21 cellular contexts compared by ENCODE assay signal in the genomic region with DNA sequence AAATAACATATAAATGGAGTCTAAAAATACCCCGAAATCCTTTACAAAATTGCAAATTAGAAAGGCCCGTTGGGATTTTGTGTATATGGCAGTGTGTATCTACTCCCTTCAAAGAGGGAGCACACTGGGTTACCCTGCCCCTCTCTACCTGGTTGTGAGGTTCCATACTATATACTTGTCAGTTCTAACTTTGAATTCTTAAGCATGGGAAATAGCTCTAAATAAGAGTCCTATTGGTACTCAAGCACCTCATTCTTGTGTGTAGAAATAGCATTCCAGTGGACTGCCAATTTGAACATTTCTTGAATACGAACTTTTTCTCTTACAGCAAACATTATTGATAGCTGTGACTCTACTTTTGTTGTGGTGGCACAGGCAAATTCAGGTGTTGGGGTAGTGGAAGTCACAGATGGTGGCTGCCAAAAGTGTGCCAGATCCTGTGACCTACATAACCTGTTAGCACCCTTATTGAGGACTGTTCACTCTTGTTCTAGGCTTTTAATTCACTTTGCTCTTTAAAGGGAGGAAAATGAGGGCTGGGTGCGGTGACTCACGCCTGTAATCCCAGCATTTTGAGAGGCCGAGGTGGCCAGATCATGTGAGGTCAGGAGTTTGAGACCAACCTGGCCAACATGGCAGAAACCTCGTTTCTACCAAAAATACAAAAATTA. TPM values are rescaled to one million over a fixed set of nuclear protein-coding genes. Genes with fewer than 3 reads are reported as not detected.
A peak's percentile ranks its signal among the peaks of the same experiment; 100 is the strongest.
DNase-seq lines count a peak whose midpoint lies in the region; ATAC-seq and TF ChIP-seq lines count a peak whose summit lies in the region.
"Had no signal": no experiment of that assay in that cellular context is flagged by ENCODE, and none has a peak within 500 bp of the region (broad histone marks: within the 10 kb centered on the region; RNA-seq: fewer than 3 reads in every experiment).

No MANE protein-coding gene starts in this region.

- H3K27ac ChIP-seq in CD8-positive, alpha-beta T cell (ENCODE audit: low read depth, low read length): no peak overlapping the region
- H3K27ac ChIP-seq in IMR-90 (ENCODE audit: insufficient read depth, low read length) (no peak overlapping the region), dorsolateral prefrontal cortex (peak overlapping the region in 42 of 59 donors; percentile 3 to 87 (median 64)), trophoblast cell (ENCODE audit: low read depth, low read length) (no peak overlapping the region)
- H3K27ac ChIP-seq: esophagus muscularis mucosa, ovary had no signal

- H4K8ac ChIP-seq in IMR-90 (ENCODE audit: low read depth in 2 of 2, low read length in 2 of 2) (no peak overlapping the region), trophoblast cell (ENCODE audit: low read depth, low read length) (no peak overlapping the region)

- H3K79me1 ChIP-seq in IMR-90 (ENCODE audit: low read depth in 1 of 2, low read length in 2 of 2) (peaks cover 0 to 3% of the 10 kb centered on the region in 2 experiments; a peak in 1 of 4 replicates), trophoblast cell (ENCODE audit: low read length) (no peaks in the 10 kb centered on the region)

- H2AFZ ChIP-seq in IMR-90 (replicated peaks; ENCODE audit: low read length, poor library complexity): no peak overlapping the region
- no peak overlapping the region for H2AFZ ChIP-seq in trophoblast cell (ENCODE audit: insufficient read depth, low read length, poor library complexity)

- H3K27ac Mint-ChIP-seq in CD8-positive, alpha-beta T cell: peak overlapping the region; percentile 70
- H3K27ac Mint-ChIP-seq: activated T-helper 1 cell treated with anti-CD3 and anti-CD28 coated beads, Interleukin-12 subunit alpha, Interleukin-12 subunit beta, Interleukin-2, Interleukin-4 antibody, amounts not matched to agents 30 ng/mL and 10 ng/mL and 1 ng/mL, durations not matched to agents 14 hours and 24 hours and 36 hours had no signal

- H3K79me2 ChIP-seq in trophoblast cell (ENCODE audit: control insufficient read depth, insufficient read depth, low read length, poor library complexity): no peaks in the 10 kb centered on the region

- no peak overlapping the region for H2BK5ac ChIP-seq in IMR-90 (ENCODE audit: low read depth, low read length, poor library complexity, severe bottlenecking)
- no peak overlapping the region for H2BK5ac ChIP-seq in trophoblast cell (ENCODE audit: low read depth, low read length, poor library complexity)

- in situ Hi-C loops in IMR-90 (cut with MboI; ENCODE audit: low sequenced_read_pairs): loop anchor here (10.0 kb wide), 2 partner anchors 125 to 235 kb away; partner anchors contain the start of gene DPEP3

- intact Hi-C loops in CD8-positive, alpha-beta T cell (cut with DNase I, micrococcal nuclease): loop anchor here in 1 of 2 experiments (10.0 kb wide), 1 partner anchor 45 kb away; no protein-coding TSS in a partner anchor
- intact Hi-C loops in IMR-90 (cut with micrococcal nuclease): loop anchor here (10.0 kb wide), 1 partner anchor 255 kb away; the partner anchor contains the start of gene SLC12A4
- intact Hi-C loops in dorsolateral prefrontal cortex (cut with DNase I): no loop called here
- intact Hi-C loops in left cardiac atrium (cut with DNase I): no loop called here

- CTCF ChIA-PET in CD8-positive, alpha-beta T cell (lab: Charles Lee): interaction anchor here (0.8 to 1.8 kb wide), 4 partner anchors 8 to 126 kb away, joined by 3 to 7 read pairs (median 4); no protein-coding TSS in a partner anchor
- CTCF ChIA-PET in IMR-90 (lab: Yijun Ruan, JAX): interaction anchor here (1.2 kb wide), 1 partner anchor 9 kb away, joined by 3 read pairs; no protein-coding TSS in a partner anchor

- no peak overlapping the region for H3K4me3 ChIP-seq in CD8-positive, alpha-beta T cell (ENCODE audit: low read depth, low read length)
- H3K4me3 ChIP-seq in IMR-90 (ENCODE audit: insufficient read depth, low read depth, low read length) (no peak overlapping the region), dorsolateral prefrontal cortex (no peak overlapping the region), trophoblast cell (ENCODE audit: low read depth, low read length) (no peak overlapping the region)
- H3K4me3 ChIP-seq: esophagus muscularis mucosa, HAP-1, lung, ovary had no signal

- no peak overlapping the region for H4K91ac ChIP-seq in IMR-90 (ENCODE audit: insufficient read depth, low read depth, low read length)
- H4K91ac ChIP-seq in trophoblast cell (ENCODE audit: low read depth, low read length): no peak overlapping the region

- TF ChIP-seq RAD21 in IMR-90 (IDR thresholded peaks at IDR 0.05; ENCODE audit: low read length): no peak

- no peak overlapping the region for H2BK15ac ChIP-seq in IMR-90 (ENCODE audit: low read depth, low read length)

- dilution Hi-C loops in IMR-90 (cut with HindIII; ENCODE audit: low sequenced_read_pairs, unreplicated experiment): no loop called here

- peak overlapping the region; percentile 51 for H2AK9ac ChIP-seq in IMR-90 (replicated peaks; ENCODE audit: low read depth, low read length, poor library complexity)

- no TSS peak for BruUV-seq in IMR-90 (replicated peaks; lab: Mats Ljungman, UMichigan)

- H3K9me3 Mint-ChIP-seq in CD8-positive, alpha-beta T cell: no peaks in the 10 kb centered on the region
- H3K9me3 Mint-ChIP-seq: activated T-helper 1 cell treated with anti-CD3 and anti-CD28 coated beads, Interleukin-12 subunit alpha, Interleukin-12 subunit beta, Interleukin-2, Interleukin-4 antibody, amounts not matched to agents 30 ng/mL and 10 ng/mL and 1 ng/mL, durations not matched to agents 14 hours and 24 hours and 36 hours; brain had no signal

- H3K36me3 ChIP-seq in CD8-positive, alpha-beta T cell (ENCODE audit: insufficient read depth, low read length): peaks cover 14% of the 10 kb centered on the region
- H3K36me3 ChIP-seq in IMR-90 (ENCODE audit: control insufficient read depth, insufficient read depth, low read length) (peaks cover 4% of the 10 kb centered on the region; the same call in 1 of the 2 replicates), trophoblast cell (ENCODE audit: control insufficient read depth in 1 of 2, insufficient read depth in 2 of 2, low read length in 2 of 2) (no peaks in the 10 kb centered on the region)
- H3K36me3 ChIP-seq: HAP-1, ovary had no signal

- peaks cover 27% of the 10 kb centered on the region for H3K4me1 Mint-ChIP-seq in CD8-positive, alpha-beta T cell (ENCODE audit: low read depth)
- H3K4me1 Mint-ChIP-seq: brain had no signal

- H3K27me3 Mint-ChIP-seq in CD8-positive, alpha-beta T cell (ENCODE audit: low read depth): no peaks in the 10 kb centered on the region
- H3K27me3 Mint-ChIP-seq: brain had no signal

- no peak overlapping the region for H3K56ac ChIP-seq in IMR-90 (ENCODE audit: extremely low read depth, insufficient read depth, low read length)

- H3K4ac ChIP-seq in IMR-90 (ENCODE audit: low read depth, low read length) (no peak overlapping the region), trophoblast cell (ENCODE audit: low read depth, low read length) (no peak overlapping the region)

- peaks cover 3% of the 10 kb centered on the region for H3K9me1 ChIP-seq in IMR-90 (ENCODE audit: insufficient read depth, low read length)

- no peaks in the 10 kb centered on the region for H4K20me1 ChIP-seq in IMR-90 (ENCODE audit: insufficient read depth, low read length)

- H3K4me2 ChIP-seq in IMR-90 (ENCODE audit: low read depth, low read length): no peak overlapping the region
- no peak overlapping the region for H3K4me2 ChIP-seq in trophoblast cell (ENCODE audit: low read length)

- H3K4me3 Mint-ChIP-seq in CD8-positive, alpha-beta T cell: no peak overlapping the region
- H3K4me3 Mint-ChIP-seq: activated T-helper 1 cell treated with anti-CD3 and anti-CD28 coated beads, Interleukin-12 subunit alpha, Interleukin-12 subunit beta, Interleukin-2, Interleukin-4 antibody, amounts not matched to agents 30 ng/mL and 10 ng/mL and 1 ng/mL, durations not matched to agents 14 hours and 24 hours and 36 hours had no signal

- TF ChIP-seq POLR2A in IMR-90 (IDR thresholded peaks at IDR 0.05; ENCODE audit: low read depth, low read length): no peak

- no peak overlapping the region for H2BK12ac ChIP-seq in trophoblast cell (ENCODE audit: low read length)

- peaks cover 50% of the 10 kb centered on the region for H3K36me3 Mint-ChIP-seq in CD8-positive, alpha-beta T cell
- H3K36me3 Mint-ChIP-seq: brain had no signal

- no peak overlapping the region for H2AK5ac ChIP-seq in IMR-90 (ENCODE audit: low read depth, low read length)
- H2AK5ac ChIP-seq in trophoblast cell (ENCODE audit: low read length): no peak overlapping the region

- no peak overlapping the region for H2BK120ac ChIP-seq in IMR-90 (ENCODE audit: low read depth, low read length)
- H2BK120ac ChIP-seq in trophoblast cell (ENCODE audit: insufficient read depth, low read length, poor library complexity): no peak overlapping the region

- no peaks in the 10 kb centered on the region for H3K4me1 ChIP-seq in CD8-positive, alpha-beta T cell (ENCODE audit: insufficient read depth, low read length)
- H3K4me1 ChIP-seq in IMR-90 (ENCODE audit: control insufficient read depth, insufficient read depth, low read length) (no peaks in the 10 kb centered on the region), trophoblast cell (ENCODE audit: control insufficient read depth in 1 of 2, insufficient read depth in 2 of 2, low read length in 2 of 2) (peaks cover 0 to 3% of the 10 kb centered on the region in 2 experiments)

- no peak overlapping the region for H2BK20ac ChIP-seq in IMR-90 (ENCODE audit: low read depth, low read length)

- H3K9ac ChIP-seq in IMR-90 (ENCODE audit: low read depth, low read length) (no peak overlapping the region), trophoblast cell (ENCODE audit: low read length) (no peak overlapping the region)

- H3K9me3 ChIP-seq in CD8-positive, alpha-beta T cell (ENCODE audit: low read length): no peaks in the 10 kb centered on the region
- H3K9me3 ChIP-seq in IMR-90 (ENCODE audit: control insufficient read depth, insufficient read depth, low read length) (no peaks in the 10 kb centered on the region), trophoblast cell (ENCODE audit: insufficient read depth, low read depth, low read length) (no peaks in the 10 kb centered on the region)
- H3K9me3 ChIP-seq: esophagus muscularis mucosa, HAP-1, ovary had no signal

- no peak for ATAC-seq in CD8-positive, alpha-beta T cell
- no peak for ATAC-seq in IMR-90 (ENCODE audit: low read depth)
- no peak for ATAC-seq in left cardiac atrium
- no peak for ATAC-seq in GM18858 (IDR thresholded peaks at IDR 0.05; ENCODE audit: unreplicated experiment)

- DNase-seq in CD8-positive, alpha-beta T cell: peak in 1 of 7 experiments; percentile 27
- DNase-seq in IMR-90 (no peak), dorsolateral prefrontal cortex (no peak), trophoblast cell (peak; percentile 20 to 39), COR-L47 (lab: John Stamatoyannopoulos, UW) (no peak), left cardiac atrium (no peak)
- DNase-seq in stimulated activated naive CD4-positive, alpha-beta T cell treated with Interleukin-2 at 50 U/mL for 16 hours (lab: John Stamatoyannopoulos, UW): no peak
- DNase-seq: activated CD4-positive, CD25-positive, alpha-beta regulatory T cell; effector memory CD4-positive, alpha-beta T cell; Kasumi-1; NCI-H187 treated with DMSO at 0.1 percent for 48 hours; NCI-H2227 treated with DMSO at 0.1 percent for 48 hours; ovary; stimulated activated CD4-positive, alpha-beta T cell treated with anti-CD3 and anti-CD28 coated beads, Interleukin-12 subunit alpha, Interleukin-12 subunit beta, amount 100 ng/mL, for 4 hours had no signal

- H3K27me3 ChIP-seq in CD8-positive, alpha-beta T cell (ENCODE audit: insufficient read depth, low read length): no peaks in the 10 kb centered on the region
- no peaks in the 10 kb centered on the region for H3K27me3 ChIP-seq in IMR-90 (ENCODE audit: control insufficient read depth, insufficient read depth, low read length)
- H3K27me3 ChIP-seq in dorsolateral prefrontal cortex: no peaks in the 10 kb centered on the region
- no peaks in the 10 kb centered on the region for H3K27me3 ChIP-seq in trophoblast cell (ENCODE audit: insufficient read depth, low read length)
- H3K27me3 ChIP-seq: esophagus muscularis mucosa, ovary had no signal

- H4K12ac ChIP-seq in trophoblast cell (ENCODE audit: low read depth, low read length): peak overlapping the region; percentile 12

- POLR2A ChIA-PET in CD8-positive, alpha-beta T cell (lab: Charles Lee): interaction anchor here (0.5 to 1.4 kb wide), 3 partner anchors 134 to 187 kb away, joined by 3 read pairs; partner anchors contain the start of gene NFATC3
- POLR2A ChIA-PET in IMR-90 (lab: Charles Lee; ENCODE audit: unreplicated experiment): no interaction called here

- H4K5ac ChIP-seq in IMR-90 (ENCODE audit: low read depth, low read length): no peak overlapping the region

- no peak overlapping the region for H3K18ac ChIP-seq in IMR-90 (ENCODE audit: low read depth, low read length)
- H3K18ac ChIP-seq in trophoblast cell (ENCODE audit: low read length): no peak overlapping the region

- WGBS in IMR-90 (ENCODE audit: extremely low coverage in 2 of 2, insufficient read length in 1 of 2), 2 experiments: no CpG with 5 or more reads among the region's 7 CpGs
- WGBS in trophoblast cell (ENCODE audit: extremely low coverage, insufficient coverage, insufficient read length): no CpG with 5 or more reads among the region's 7 CpGs

- no peak for TF ChIP-seq CTCF in CD8-positive, alpha-beta T cell (IDR thresholded peaks at IDR 0.05)
- no peak for TF ChIP-seq CTCF in IMR-90 (conservative IDR thresholded peaks at IDR 0.05; ENCODE audit: low read depth, low read length)
- no peak for TF ChIP-seq CTCF in dorsolateral prefrontal cortex (IDR thresholded peaks at IDR 0.05 in 54 of 56, conservative IDR thresholded peaks at IDR 0.05 in 2 of 56; ENCODE audit: low read depth in 1 of 56, partially characterized antibody in 56 of 56)

- H3K23ac ChIP-seq in IMR-90 (ENCODE audit: low read depth, low read length): no peak overlapping the region
- H3K23ac ChIP-seq in trophoblast cell (ENCODE audit: low read length): no peak overlapping the region

- H3K14ac ChIP-seq in IMR-90 (replicated peaks; ENCODE audit: low read depth, low read length) (no peak overlapping the region), trophoblast cell (ENCODE audit: low read length) (no peak overlapping the region)

RNA-seq across cellular contexts. Expression of gene ESRP2, which starts 16.1 kb away (rescaled TPM):
- total RNA-seq in CD8-positive, alpha-beta T cell: not detected
- total RNA-seq in IMR-90 (2012; rRNA removed) (under 0.01 TPM in 1 of 2 replicates, not detected in the other), dorsolateral prefrontal cortex (1 to 10 TPM in 7 of 120 experiments, under 1 TPM in 39, not detected in 74; 0.10 to 3.0 (median 0.37) TPM), left cardiac atrium (under 1 TPM; 0.32 to 0.42 TPM)
- 0.07 and 0.14 TPM in 2 replicates for polyA plus RNA-seq in IMR-90 (2012; rRNA removed)
- polyA plus RNA-seq in IMR-90 (2012; cell fraction: cytosol; rRNA removed): 0.07 TPM in 1 of 2 replicates, not detected in the other
- polyA plus RNA-seq in IMR-90 (2012; cell fraction: nucleus; rRNA removed; ENCODE audit: low replicate concordance): 0.32 and 0.53 TPM in 2 replicates
- polyA plus RNA-seq in trophoblast cell (2013): 30.4 and 31.7 TPM in 2 replicates
- total RNA-seq: frontal cortex had no signal

RNA-seq across cellular contexts. Expression of gene PLA2G15, which starts 25.3 kb away (rescaled TPM):
- 1 to 10 TPM; 5.1 to 6.0 TPM for total RNA-seq in CD8-positive, alpha-beta T cell
- total RNA-seq in IMR-90 (2012; rRNA removed): 18.1 and 19.5 TPM in 2 replicates
- 31.7 and 34.4 TPM in 2 replicates for polyA plus RNA-seq in IMR-90 (2012; rRNA removed)
- 22.4 and 36.7 TPM in 2 replicates for polyA plus RNA-seq in IMR-90 (2012; cell fraction: cytosol; rRNA removed)
- polyA plus RNA-seq in IMR-90 (2012; cell fraction: nucleus; rRNA removed; ENCODE audit: low replicate concordance): 13.4 and 30.8 TPM in 2 replicates
- total RNA-seq in dorsolateral prefrontal cortex: 10 to 100 TPM; 13.4 to 34.2 (median 20.2) TPM
- polyA plus RNA-seq in trophoblast cell (2013): 22.1 and 24.6 TPM in 2 replicates
- 10 to 100 TPM; 20.5 to 27.4 TPM for total RNA-seq in left cardiac atrium

RNA-seq across cellular contexts. Expression of gene SLC7A6, which starts 44.5 kb away (rescaled TPM):
- 100 to 1,000 TPM; 115 to 119 TPM for total RNA-seq in CD8-positive, alpha-beta T cell
- total RNA-seq in IMR-90 (2012; rRNA removed): 25.0 and 29.4 TPM in 2 replicates
- 32.6 and 36.1 TPM in 2 replicates for polyA plus RNA-seq in IMR-90 (2012; rRNA removed)
- 11.7 and 13.7 TPM in 2 replicates for polyA plus RNA-seq in IMR-90 (2012; cell fraction: cytosol; rRNA removed)
- polyA plus RNA-seq in IMR-90 (2012; cell fraction: nucleus; rRNA removed; ENCODE audit: low replicate concordance): 134 and 224 TPM in 2 replicates
- total RNA-seq in dorsolateral prefrontal cortex: 10 to 100 TPM; 21.3 to 61.6 (median 36.3) TPM
- 65.1 and 75.5 TPM in 2 replicates for polyA plus RNA-seq in trophoblast cell (2013)
- total RNA-seq in left cardiac atrium: 10 to 100 TPM; 33.0 to 51.6 TPM

Comparison
In these comparisons a context has a peak if more than half of its experiments do, and no peak if none do; other contexts are left out.
1. DNase-seq: peak in trophoblast cell (2 of 2); none in IMR-90 (single experiment), dorsolateral prefrontal cortex (0 of 10), COR-L47 (single experiment), left cardiac atrium (single experiment) and stimulated activated naive CD4-positive, alpha-beta T cell treated with Interleukin-2 at 50 U/mL for 16 hours (single experiment).
2. H3K27ac ChIP-seq: peak in dorsolateral prefrontal cortex (42 of 59); none in CD8-positive, alpha-beta T cell (single experiment), IMR-90 (single experiment) and trophoblast cell (single experiment).